ENCODE assay signal across 18 cellular contexts in the genomic region with DNA sequence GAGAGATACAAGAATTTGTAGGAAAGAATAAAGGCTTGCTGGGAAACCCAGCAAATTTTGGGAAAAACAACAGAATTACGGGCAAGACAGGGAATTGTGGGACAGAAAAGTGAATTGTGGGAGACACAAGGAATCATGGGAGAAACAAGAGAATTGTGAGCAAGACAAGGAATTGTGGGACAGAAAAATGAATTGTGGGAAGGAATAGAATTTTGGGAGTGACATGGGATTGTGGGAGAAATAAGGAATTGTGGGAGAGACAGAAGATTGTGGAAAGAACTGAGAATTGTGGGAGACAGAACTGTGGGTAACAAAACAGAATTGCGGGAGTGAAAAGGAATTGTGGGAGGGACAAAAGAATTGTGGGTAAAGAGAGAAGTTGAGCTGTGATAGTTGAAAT. TPM values are rescaled to one million over a fixed set of nuclear protein-coding genes. Genes with fewer than 3 reads are reported as not detected.
DNase-seq lines count a peak whose midpoint lies in the region; ATAC-seq and TF ChIP-seq lines count a peak whose summit lies in the region.
"Had no signal": no experiment of that assay in that cellular context is flagged by ENCODE, and none has a peak within 500 bp of the region (broad histone marks: within the 10 kb centered on the region; RNA-seq: fewer than 3 reads in every experiment).

No MANE protein-coding gene starts in this region.

- H3K27ac ChIP-seq in ACC112 (ENCODE audit: low read depth, low read length) (no peak overlapping the region), HCT116 (ENCODE audit: low read depth, low read length) (no peak overlapping the region; the same call in 1 of the 2 replicates), OCI-LY3 (ENCODE audit: low read length) (no peak overlapping the region), endodermal cell (ENCODE audit: low read depth, low read length) (no peak overlapping the region)

- no peaks in the 10 kb centered on the region for H3K27me3 Mint-ChIP-seq in endodermal cell (ENCODE audit: insufficient read depth)
- H3K27me3 Mint-ChIP-seq: CD8-positive, alpha-beta memory T cell had no signal

- H3K9ac ChIP-seq in HCT116 (ENCODE audit: low read length) (peak overlapping the region; percentile 94; the same call in 1 of the 2 replicates), OCI-LY3 (ENCODE audit: low read length) (peak overlapping the region; percentile 96; the same call in 1 of the 2 replicates), endodermal cell (ENCODE audit: extremely low read depth, low read length, poor library complexity, severe bottlenecking) (no peak overlapping the region)

- H3K27ac Mint-ChIP-seq in endodermal cell: no peak overlapping the region

- POLR2A ChIA-PET in HCT116 (lab: Charles Lee): no interaction called here

- ATAC-seq in HCT116: no peak
- no peak for ATAC-seq in HG03139 (IDR thresholded peaks at IDR 0.05; ENCODE audit: unreplicated experiment)
- ATAC-seq: esophagus mucosa, gastroesophageal sphincter had no signal

- no peak for TF ChIP-seq RAD21 in HCT116 (IDR thresholded peaks at IDR 0.05; ENCODE audit: low read depth)

- H3K9me3 ChIP-seq in HCT116 (ENCODE audit: control insufficient read depth in 1 of 2, insufficient read depth in 1 of 2, low read depth in 1 of 2, low read length in 2 of 2) (no peaks in the 10 kb centered on the region), OCI-LY3 (ENCODE audit: insufficient read depth, low read length) (no peaks in the 10 kb centered on the region), endodermal cell (ENCODE audit: control insufficient read depth, low read length) (no peaks in the 10 kb centered on the region)
- H3K9me3 ChIP-seq: gastroesophageal sphincter had no signal

- WGBS in endodermal cell (ENCODE audit: insufficient coverage in 1 of 2, insufficient read length in 1 of 2), 2 experiments: 89 to 100% methylated on average over 1 to 2 of the region's 2 CpGs

- no peaks in the 10 kb centered on the region for H3K27me3 ChIP-seq in ACC112 (ENCODE audit: insufficient read depth, low read length)
- no peaks in the 10 kb centered on the region for H3K27me3 ChIP-seq in HCT116 (ENCODE audit: insufficient read depth, low read length)
- H3K27me3 ChIP-seq in OCI-LY3 (ENCODE audit: low read depth, low read length): no peaks in the 10 kb centered on the region
- no peaks in the 10 kb centered on the region for H3K27me3 ChIP-seq in endodermal cell (ENCODE audit: control insufficient read depth, insufficient read depth, low read length, poor library complexity, severe bottlenecking)
- H3K27me3 ChIP-seq: gastroesophageal sphincter had no signal

- no TSS peak for BruUV-seq in HCT116 (replicated peaks; lab: Mats Ljungman, UMichigan)

- H3K4me3 ChIP-seq in ACC112 (ENCODE audit: low read depth, low read length) (peak overlapping the region; percentile 98), HCT116 (replicated peaks in 1 of 2; ENCODE audit: low read depth in 1 of 2, low read length in 2 of 2) (peak overlapping the region; percentile 73 to 74), OCI-LY3 (ENCODE audit: low read length) (peak overlapping the region; percentile 100), endodermal cell (ENCODE audit: low read length) (peak overlapping the region; percentile 82)

- peaks cover 48% of the 10 kb centered on the region for H3K9me3 Mint-ChIP-seq in endodermal cell
- H3K9me3 Mint-ChIP-seq: T-helper 1 cell treated with Interleukin-12 subunit alpha and Interleukin-12 subunit beta and Interleukin-4 antibody, amounts not matched to agents 30 μg/mL and 1 μg/mL, for 36 hours had no signal

- CTCF ChIA-PET in HCT116 (lab: Charles Lee): no interaction called here

- H2AFZ ChIP-seq in ACC112 (ENCODE audit: low read length, unreplicated experiment) (peak overlapping the region; percentile 38), HCT116 (ENCODE audit: low read depth, low read length, poor library complexity, severe bottlenecking) (no peak overlapping the region), OCI-LY3 (ENCODE audit: low read depth, low read length) (no peak overlapping the region)

- H3K36me3 ChIP-seq in ACC112 (ENCODE audit: insufficient read depth, low read length) (peaks cover 13% of the 10 kb centered on the region; the same call in 1 of the 2 replicates), HCT116 (ENCODE audit: control insufficient read depth in 1 of 2, insufficient read depth in 2 of 2, low read length in 2 of 2) (peaks cover 9 to 15% of the 10 kb centered on the region in 2 experiments; a peak in 3 of 4 replicates), OCI-LY3 (replicated peaks; ENCODE audit: low read depth, low read length) (peaks cover 14% of the 10 kb centered on the region), endodermal cell (ENCODE audit: control insufficient read depth, insufficient read depth, low read length) (peaks cover 5% of the 10 kb centered on the region)

- RAD21 ChIA-PET in HCT116 (lab: Charles Lee; ENCODE audit: low non-redundant PET in 1 of 2, low total read pairs in 2 of 2, uncharacterized antibody in 2 of 2, unreplicated experiment in 2 of 2): no interaction called here

- peaks cover 33% of the 10 kb centered on the region for H3K4me1 ChIP-seq in ACC112 (ENCODE audit: control insufficient read depth, insufficient read depth, low read length, unreplicated experiment)
- peaks cover 2 to 13% of the 10 kb centered on the region in 2 experiments; a peak in 2 of 4 replicates for H3K4me1 ChIP-seq in HCT116 (ENCODE audit: control insufficient read depth in 1 of 2, insufficient read depth in 2 of 2, low read length in 2 of 2)
- peaks cover 45% of the 10 kb centered on the region for H3K4me1 ChIP-seq in OCI-LY3 (ENCODE audit: low read length)
- no peaks in the 10 kb centered on the region for H3K4me1 ChIP-seq in endodermal cell (ENCODE audit: control insufficient read depth, insufficient read depth, low read length)

- no peaks in the 10 kb centered on the region for H3K9me2 ChIP-seq in HCT116 (ENCODE audit: insufficient read depth)

- peaks cover 8% of the 10 kb centered on the region for H3K36me3 Mint-ChIP-seq in endodermal cell (ENCODE audit: low read depth)

- H4K20me1 ChIP-seq in HCT116 (ENCODE audit: insufficient read depth): no peaks in the 10 kb centered on the region
- H4K20me1 ChIP-seq in OCI-LY3 (ENCODE audit: insufficient read depth, low read length): 0 out of 2 replicates have a peak, but pooled peaks cover 5% of the 10 kb centered on the region

- H3K79me2 ChIP-seq in ACC112 (ENCODE audit: control insufficient read depth, insufficient read depth, low read length, unreplicated experiment) (peaks cover 53% of the 10 kb centered on the region), HCT116 (ENCODE audit: insufficient read depth, low read length) (peaks cover 39% of the 10 kb centered on the region), OCI-LY3 (ENCODE audit: low read length) (peaks cover 49% of the 10 kb centered on the region)

- TF ChIP-seq CTCF in HCT116 (IDR thresholded peaks at IDR 0.05 in 2 of 3, conservative IDR thresholded peaks at IDR 0.05 in 1 of 3; ENCODE audit: borderline replicate concordance in 1 of 3, insufficient read depth in 1 of 3, low read depth in 2 of 3, low read length in 2 of 3) (no peak), OCI-LY3 (IDR thresholded peaks at IDR 0.05; ENCODE audit: low read depth, low read length) (no peak), endodermal cell (conservative IDR thresholded peaks at IDR 0.05) (no peak)

- H3K4me1 Mint-ChIP-seq in endodermal cell: no peaks in the 10 kb centered on the region

- no peak for TF ChIP-seq POLR2A in HCT116 (IDR thresholded peaks at IDR 0.05; ENCODE audit: borderline replicate concordance, extremely low read depth, insufficient read depth, insufficient read length)

- H3K4me2 ChIP-seq in HCT116 (ENCODE audit: low read length) (peak overlapping the region; percentile 79), OCI-LY3 (ENCODE audit: low read length) (peak overlapping the region; percentile 97)

- H3K4me3 Mint-ChIP-seq in endodermal cell: no peak overlapping the region
- H3K4me3 Mint-ChIP-seq: nephron; T-helper 1 cell treated with Interleukin-12 subunit alpha and Interleukin-12 subunit beta and Interleukin-4 antibody, amounts not matched to agents 30 μg/mL and 1 μg/mL, for 36 hours had no signal

- intact Hi-C loops in HCT116 (cut with micrococcal nuclease): loop anchor here (10.0 kb wide), 2 partner anchors 385 to 915 kb away; no protein-coding TSS in a partner anchor

- DNase-seq in HCT116 (ENCODE audit: low read depth, low spot score) (no peak), endodermal cell (no peak), 8988T (no peak), cerebellar nuclear complex (lab: John Stamatoyannopoulos, UW) (no peak), NCI-H1092 treated with DMSO at 0.1 percent for 48 hours (lab: John Stamatoyannopoulos, UW) (no peak)
- DNase-seq: CD8-positive, alpha-beta memory T cell; EL; GOT3; NCI-H2029 treated with DMSO at 0.1 percent for 48 hours; NCI-H446 treated with DMSO at 0.1 percent for 48 hours; NK-92 treated with Interleukin-12 subunit alpha and Interleukin-12 subunit beta, amount 100 ng/mL, for 24 hours had no signal

TF ChIP-seq in HCT116, 20 proteins besides CTCF, POLR2A, EP300 and RAD21 (continues in another document):
- TF ChIP-seq, protein P1, sequence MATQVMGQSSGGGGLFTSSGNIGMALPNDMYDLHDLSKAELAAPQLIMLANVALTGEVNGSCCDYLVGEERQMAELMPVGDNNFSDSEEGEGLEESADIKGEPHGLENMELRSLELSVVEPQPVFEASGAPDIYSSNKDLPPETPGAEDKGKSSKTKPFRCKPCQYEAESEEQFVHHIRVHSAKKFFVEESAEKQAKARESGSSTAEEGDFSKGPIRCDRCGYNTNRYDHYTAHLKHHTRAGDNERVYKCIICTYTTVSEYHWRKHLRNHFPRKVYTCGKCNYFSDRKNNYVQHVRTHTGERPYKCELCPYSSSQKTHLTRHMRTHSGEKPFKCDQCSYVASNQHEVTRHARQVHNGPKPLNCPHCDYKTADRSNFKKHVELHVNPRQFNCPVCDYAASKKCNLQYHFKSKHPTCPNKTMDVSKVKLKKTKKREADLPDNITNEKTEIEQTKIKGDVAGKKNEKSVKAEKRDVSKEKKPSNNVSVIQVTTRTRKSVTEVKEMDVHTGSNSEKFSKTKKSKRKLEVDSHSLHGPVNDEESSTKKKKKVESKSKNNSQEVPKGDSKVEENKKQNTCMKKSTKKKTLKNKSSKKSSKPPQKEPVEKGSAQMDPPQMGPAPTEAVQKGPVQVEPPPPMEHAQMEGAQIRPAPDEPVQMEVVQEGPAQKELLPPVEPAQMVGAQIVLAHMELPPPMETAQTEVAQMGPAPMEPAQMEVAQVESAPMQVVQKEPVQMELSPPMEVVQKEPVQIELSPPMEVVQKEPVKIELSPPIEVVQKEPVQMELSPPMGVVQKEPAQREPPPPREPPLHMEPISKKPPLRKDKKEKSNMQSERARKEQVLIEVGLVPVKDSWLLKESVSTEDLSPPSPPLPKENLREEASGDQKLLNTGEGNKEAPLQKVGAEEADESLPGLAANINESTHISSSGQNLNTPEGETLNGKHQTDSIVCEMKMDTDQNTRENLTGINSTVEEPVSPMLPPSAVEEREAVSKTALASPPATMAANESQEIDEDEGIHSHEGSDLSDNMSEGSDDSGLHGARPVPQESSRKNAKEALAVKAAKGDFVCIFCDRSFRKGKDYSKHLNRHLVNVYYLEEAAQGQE (IDR thresholded peaks at IDR 0.05; ENCODE audit: low read depth): no peak
- no peak for TF ChIP-seq CEBPB (IDR thresholded peaks at IDR 0.05; ENCODE audit: low read depth)

RNA-seq across cellular contexts. Expression of gene HCCS, which starts 1.2 kb away (rescaled TPM):
- 28.2 TPM for total RNA-seq in HCT116 (2021; ENCODE audit: unreplicated experiment)
- polyA plus RNA-seq in HCT116 (2012): 17.3 and 23.9 TPM in 2 replicates
- total RNA-seq in endodermal cell: 10 to 100 TPM; 20.1 to 24.7 TPM
- 21.6 TPM for polyA plus RNA-seq in endodermal cell (2013, experiment 1 of 2)
- polyA plus RNA-seq in endodermal cell (2013, experiment 2 of 2): 19.5 TPM
